In the genomic region with DNA sequence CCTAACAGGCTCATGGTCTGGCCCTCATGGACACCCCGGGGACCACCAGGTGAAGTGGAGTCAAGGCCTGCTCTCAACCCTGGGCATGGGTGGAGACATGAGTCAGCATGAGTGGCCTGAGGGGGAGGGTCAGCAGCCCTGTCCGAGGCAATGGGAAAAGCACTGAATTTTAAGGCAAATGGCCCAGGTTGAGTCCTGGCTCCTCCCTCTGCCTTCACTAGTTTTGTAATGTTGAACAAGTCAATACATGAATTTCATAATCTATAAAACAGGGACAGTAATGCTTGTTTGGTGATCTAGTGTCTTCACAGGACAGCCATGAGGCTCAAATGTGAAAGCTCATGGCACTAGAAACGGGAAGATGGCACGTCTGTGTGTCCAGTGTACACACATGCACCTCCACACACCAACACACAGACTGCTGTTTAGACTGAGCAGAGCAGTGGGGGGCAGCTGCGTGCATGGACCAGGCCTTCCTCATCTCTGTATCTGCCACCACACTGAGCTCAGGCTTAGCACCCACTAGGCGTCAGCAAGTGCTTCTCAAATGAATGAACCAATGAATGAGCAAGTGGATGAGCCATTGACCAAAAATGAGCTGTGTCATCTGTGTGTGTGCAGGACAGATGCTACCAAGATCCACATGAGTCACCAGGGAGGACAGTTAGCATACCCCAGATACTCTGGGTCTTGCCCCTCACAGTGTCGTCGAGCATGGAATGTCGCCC, we compare ENCODE assay signal across 11 cellular contexts.
DNase-seq lines count a peak whose midpoint lies in the region; ATAC-seq, FAIRE-seq and TF ChIP-seq lines count a peak whose summit lies in the region.
"Had no signal": no experiment of that assay in that cellular context is flagged by ENCODE, and none has a peak within 500 bp of the region (broad histone marks: within the 10 kb centered on the region; RNA-seq: fewer than 3 reads in every experiment).

No MANE protein-coding gene starts in this region.

- no peak for FAIRE-seq in D721Med (lab: Jason Lieb, UNC)
- FAIRE-seq: endothelial cell of umbilical vein had no signal

- H3K9ac ChIP-seq in MM.1S (ENCODE audit: low read length): no peak overlapping the region

- ATAC-seq in esophagus mucosa (peak; percentile 73), psoas muscle (peak; percentile 66 to 82 (median 74))

- TF ChIP-seq CTCF in psoas muscle (IDR thresholded peaks at IDR 0.05): no peak
- no peak for TF ChIP-seq CTCF in D721Med (IDR thresholded peaks at IDR 0.05; ENCODE audit: insufficient read depth, missing control alignments)
- TF ChIP-seq CTCF in MM.1S (IDR thresholded peaks at IDR 0.05; ENCODE audit: low read length): no peak

- no peaks in the 10 kb centered on the region for H3K79me2 ChIP-seq in MM.1S (ENCODE audit: low read length)

- no peaks in the 10 kb centered on the region for H3K36me3 ChIP-seq in psoas muscle (ENCODE audit: insufficient read depth in 1 of 2, low read depth in 1 of 2)
- H3K36me3 ChIP-seq in MM.1S (replicated peaks; ENCODE audit: insufficient read depth, low read length): no peaks in the 10 kb centered on the region

- H3K4me2 ChIP-seq in MM.1S (ENCODE audit: low read depth, low read length): no peak overlapping the region

- WGBS in psoas muscle, 3 donors: 59 to 71% (median 64%) methylated on average over 9 of the region's 9 CpGs

- no peaks in the 10 kb centered on the region for H4K20me1 ChIP-seq in MM.1S (ENCODE audit: insufficient read depth, low read length)

- DNase-seq in GM03348 (ENCODE audit: low spot score) (peak; percentile 86), RPMI7951 (ENCODE audit: low read depth) (peak; percentile 95), psoas muscle (peak in 1 of 2 donors; percentile 45), DMS79 (lab: John Stamatoyannopoulos, UW) (no peak), D721Med (ENCODE audit: insufficient read length, low spot score) (no peak), UCSD-AML1 (lab: John Stamatoyannopoulos, UW; ENCODE audit: unreplicated experiment) (no peak), MM.1S (no peak)
- DNase-seq: NCI-H345 had no signal

- H3K27me3 ChIP-seq in psoas muscle (ENCODE audit: insufficient read depth in 3 of 3, low read length in 2 of 3) (peaks cover 0 to 5% (median 0%) of the 10 kb centered on the region in 3 donors), MM.1S (replicated peaks; ENCODE audit: insufficient read depth, low read length) (peaks cover 81% of the 10 kb centered on the region)

- H3K9me3 ChIP-seq in psoas muscle (no peaks in the 10 kb centered on the region), MM.1S (replicated peaks; ENCODE audit: insufficient read depth, low read length) (no peaks in the 10 kb centered on the region)

- H3K9me2 ChIP-seq in MM.1S (replicated peaks; ENCODE audit: insufficient read depth, low read length): no peaks in the 10 kb centered on the region

- H3K4me1 ChIP-seq in psoas muscle (no peaks in the 10 kb centered on the region), MM.1S (ENCODE audit: low read length) (no peaks in the 10 kb centered on the region)

- intact Hi-C loops in psoas muscle (cut with DNase I): no loop called here

- peak overlapping the region; percentile 16 for H3K27ac ChIP-seq in psoas muscle
- no peak overlapping the region for H3K27ac ChIP-seq in MM.1S (ENCODE audit: low read length)
- H3K27ac ChIP-seq: HL-60 had no signal

- H3K4me3 ChIP-seq in psoas muscle (peak overlapping the region; percentile 51), MM.1S (ENCODE audit: low read length) (no peak overlapping the region)

- no peaks in the 10 kb centered on the region for H3F3A ChIP-seq in MM.1S (ENCODE audit: insufficient read depth, low read length)

- H2AFZ ChIP-seq in MM.1S (ENCODE audit: low read length): no peak overlapping the region

Comparison
In these comparisons a context has a peak if more than half of its experiments do, and no peak if none do; other contexts are left out.
1. DNase-seq: peak in GM03348 (single experiment) and RPMI7951 (single experiment); none in DMS79 (single experiment), D721Med (single experiment), UCSD-AML1 (single experiment) and MM.1S (single experiment).